1 cellular context compared by ENCODE assay signal in the genomic region with DNA sequence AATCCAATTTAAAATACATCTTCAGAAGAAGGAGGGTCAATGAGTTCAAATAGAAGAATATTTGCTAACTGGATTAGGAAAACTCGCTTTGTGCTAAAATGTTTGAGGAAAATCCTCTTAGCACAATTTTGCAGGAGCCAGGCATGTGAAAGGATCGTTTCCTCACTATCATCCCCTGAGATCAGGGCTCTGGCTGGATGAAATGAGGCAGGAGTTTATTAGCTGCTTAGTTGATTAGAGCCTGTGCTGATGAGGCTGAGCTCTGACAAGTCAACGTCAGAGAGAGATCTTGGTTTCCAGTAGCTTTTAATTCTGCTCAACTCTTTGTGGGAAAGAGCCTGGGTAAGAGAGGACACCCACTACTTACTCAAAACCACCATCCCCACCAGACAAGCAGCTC.
TF ChIP-seq lines count a peak whose summit lies in the region.

No MANE protein-coding gene starts in this region.

TF ChIP-seq in SK-N-SH treated with all-trans-retinoic acid at 6 μM for 48 hours, 23 proteins besides CTCF, POLR2A, EP300 and RAD21 (continued from another document):
- TF ChIP-seq, protein P1, sequence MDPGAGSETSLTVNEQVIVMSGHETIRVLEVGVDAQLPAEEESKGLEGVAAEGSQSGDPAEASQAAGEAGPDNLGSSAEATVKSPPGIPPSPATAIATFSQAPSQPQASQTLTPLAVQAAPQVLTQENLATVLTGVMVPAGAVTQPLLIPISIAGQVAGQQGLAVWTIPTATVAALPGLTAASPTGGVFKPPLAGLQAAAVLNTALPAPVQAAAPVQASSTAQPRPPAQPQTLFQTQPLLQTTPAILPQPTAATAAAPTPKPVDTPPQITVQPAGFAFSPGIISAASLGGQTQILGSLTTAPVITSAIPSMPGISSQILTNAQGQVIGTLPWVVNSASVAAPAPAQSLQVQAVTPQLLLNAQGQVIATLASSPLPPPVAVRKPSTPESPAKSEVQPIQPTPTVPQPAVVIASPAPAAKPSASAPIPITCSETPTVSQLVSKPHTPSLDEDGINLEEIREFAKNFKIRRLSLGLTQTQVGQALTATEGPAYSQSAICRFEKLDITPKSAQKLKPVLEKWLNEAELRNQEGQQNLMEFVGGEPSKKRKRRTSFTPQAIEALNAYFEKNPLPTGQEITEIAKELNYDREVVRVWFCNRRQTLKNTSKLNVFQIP (CRISPR knock-in tag; IDR thresholded peaks at IDR 0.05; ENCODE audit: borderline replicate concordance, low read depth) = no peak
- TF ChIP-seq GLIS3 (CRISPR knock-in tag; IDR thresholded peaks at IDR 0.05) (no peak), ZFP3 (CRISPR knock-in tag; IDR thresholded peaks at IDR 0.05) (no peak), ZNF565 (CRISPR knock-in tag; conservative IDR thresholded peaks at IDR 0.05; ENCODE audit: low read depth) (no peak), TCF4 (CRISPR knock-in tag; IDR thresholded peaks at IDR 0.05; ENCODE audit: borderline replicate concordance) (no peak), ARNTL (CRISPR knock-in tag; IDR thresholded peaks at IDR 0.05; ENCODE audit: borderline replicate concordance, low read depth) (no peak), ZNF70 (CRISPR knock-in tag; IDR thresholded peaks at IDR 0.05) (no peak)
TF ChIP-seq in SK-N-SH treated with all-trans-retinoic acid at 6 μM for 48 hours: peak in this region for 0.
